Comparison of ENCODE assay signal across 13 cellular contexts in the genomic region with DNA sequence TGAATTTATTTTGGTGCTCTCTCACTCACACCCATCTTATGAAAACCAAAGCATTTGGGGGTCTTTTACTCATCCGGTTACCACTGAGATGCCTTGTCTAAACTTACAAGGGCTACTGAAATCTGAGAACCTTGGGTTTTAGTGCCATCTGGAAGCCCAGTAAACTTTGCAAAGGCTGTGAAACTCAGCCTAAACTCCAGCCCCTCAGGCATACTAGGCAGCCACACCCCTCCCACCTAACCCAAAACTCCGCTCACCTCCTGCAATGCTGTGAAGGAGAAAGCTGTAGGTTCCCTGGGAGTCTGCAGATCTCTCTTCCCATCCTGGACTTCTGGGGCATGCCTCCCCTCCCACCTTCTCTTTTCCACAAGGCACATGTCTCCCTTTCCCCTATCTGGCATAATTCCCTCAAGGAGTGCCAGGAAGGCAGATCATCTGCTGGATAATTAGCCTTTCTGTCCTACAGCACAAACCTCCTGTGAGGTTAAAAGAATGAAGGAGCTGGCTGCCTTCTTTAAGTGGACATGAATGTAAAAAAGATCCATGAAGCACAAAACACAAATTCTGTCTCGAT.
A peak's percentile ranks its signal among the peaks of the same experiment; 100 is the strongest.
DNase-seq lines count a peak whose midpoint lies in the region; ATAC-seq and TF ChIP-seq lines count a peak whose summit lies in the region.
"Had no signal": no experiment of that assay in that cellular context is flagged by ENCODE, and none has a peak within 500 bp of the region (broad histone marks: within the 10 kb centered on the region; RNA-seq: fewer than 3 reads in every experiment).

No MANE protein-coding gene starts in this region.

- H3K27ac ChIP-seq in tibial artery: peak overlapping the region; percentile 2 to 7
- H3K27ac ChIP-seq: stomach had no signal

- peaks cover 0 to 30% (median 13%) of the 10 kb centered on the region in 4 donors for H3K4me1 ChIP-seq in tibial artery
- H3K4me1 ChIP-seq: BE2C had no signal

- H3K9me3 Mint-ChIP-seq in WTC11 (no peaks in the 10 kb centered on the region), endothelial cell (ENCODE audit: unreplicated experiment) (no peaks in the 10 kb centered on the region)
- H3K9me3 Mint-ChIP-seq: activated CD4-positive, alpha-beta memory T cell treated with anti-CD3 and anti-CD28 coated beads for 36 hours had no signal

- ATAC-seq in WTC11: peak; percentile 89

- no peaks in the 10 kb centered on the region for H3K9me3 ChIP-seq in tibial artery
- H3K9me3 ChIP-seq: BE2C, stomach had no signal

- no peak for TF ChIP-seq CTCF in WTC11 (IDR thresholded peaks at IDR 0.05)
- TF ChIP-seq CTCF in tibial artery (IDR thresholded peaks at IDR 0.05): no peak
- no peak for TF ChIP-seq CTCF in endothelial cell (IDR thresholded peaks at IDR 0.05; ENCODE audit: unreplicated experiment)

- no peak overlapping the region; the same call in 1 of the 2 replicates for H3K4me3 Mint-ChIP-seq in WTC11
- no peak overlapping the region for H3K4me3 Mint-ChIP-seq in endothelial cell (ENCODE audit: unreplicated experiment)
- H3K4me3 Mint-ChIP-seq: activated CD4-positive, alpha-beta memory T cell treated with anti-CD3 and anti-CD28 coated beads for 36 hours had no signal

- no peaks in the 10 kb centered on the region for H3K36me3 ChIP-seq in H7 (replicated peaks; ENCODE audit: control insufficient read depth, insufficient read depth, low read length)
- H3K36me3 ChIP-seq in tibial artery: no peaks in the 10 kb centered on the region
- H3K36me3 ChIP-seq: BE2C, stomach had no signal

- intact Hi-C loops in tibial artery (cut with DNase I; ENCODE audit: low total_unique reads): no loop called here

- CTCF ChIA-PET in WTC11 (lab: Charles Lee): interaction anchor here (1.0 to 2.5 kb wide), 6 partner anchors 40 to 236 kb away, joined by 3 to 14 read pairs (median 5); no protein-coding TSS in a partner anchor

- H3K4me1 Mint-ChIP-seq in WTC11: peaks cover 33% of the 10 kb centered on the region
- no peaks in the 10 kb centered on the region for H3K4me1 Mint-ChIP-seq in endothelial cell (ENCODE audit: unreplicated experiment)

- POLR2A ChIA-PET in WTC11 (lab: Charles Lee): no interaction called here

- H3K27me3 Mint-ChIP-seq in WTC11 (ENCODE audit: low read depth) (no peaks in the 10 kb centered on the region), endothelial cell (ENCODE audit: unreplicated experiment) (no peaks in the 10 kb centered on the region)

- peak overlapping the region; percentile 90 for H3K27ac Mint-ChIP-seq in WTC11
- no peak overlapping the region for H3K27ac Mint-ChIP-seq in endothelial cell (ENCODE audit: unreplicated experiment)
- H3K27ac Mint-ChIP-seq: activated CD4-positive, alpha-beta memory T cell treated with anti-CD3 and anti-CD28 coated beads for 36 hours; progenitor cell of endocrine pancreas had no signal

- peak; percentile 12 for DNase-seq in H7
- DNase-seq in WTC11 (ENCODE audit: low spot score): peak; percentile 27
- peak; percentile 34 for DNase-seq in iPS-NIHi7 (ENCODE audit: extremely low spot score)
- no peak for DNase-seq in tibial artery
- no peak for DNase-seq in central memory CD4-positive, alpha-beta T cell
- DNase-seq in activated CD4-positive, alpha-beta T cell treated with anti-CD3 and anti-CD28 coated beads, Interleukin-2, amount 50 U/mL, for 48 hours: no peak
- no peak for DNase-seq in endothelial cell (ENCODE audit: low spot score)
- DNase-seq: activated CD4-positive, alpha-beta memory T cell treated with anti-CD3 and anti-CD28 coated beads for 36 hours; BE2C; kidney; NCI-H1930; stomach had no signal

- H3K4me3 ChIP-seq in H7 (ENCODE audit: insufficient read depth, low read depth, low read length): no peak overlapping the region
- no peak overlapping the region for H3K4me3 ChIP-seq in tibial artery
- H3K4me3 ChIP-seq: stomach had no signal

- H3K27me3 ChIP-seq in H7 (ENCODE audit: control insufficient read depth, insufficient read depth, low read length) (no peaks in the 10 kb centered on the region), tibial artery (no peaks in the 10 kb centered on the region)
- H3K27me3 ChIP-seq: BE2C, stomach had no signal

- H3K36me3 Mint-ChIP-seq in WTC11 (no peaks in the 10 kb centered on the region), endothelial cell (ENCODE audit: low read depth, unreplicated experiment) (no peaks in the 10 kb centered on the region)
- H3K36me3 Mint-ChIP-seq: activated CD4-positive, alpha-beta memory T cell treated with anti-CD3 and anti-CD28 coated beads for 36 hours had no signal

TF ChIP-seq in WTC11, 78 proteins besides CTCF, POLR2A, EP300 and RAD21:
- no peak for TF ChIP-seq ZNF121 (CRISPR knock-in tag; IDR thresholded peaks at IDR 0.05)

Comparison
In these comparisons a context has a peak if more than half of its experiments do, and no peak if none do; other contexts are left out.
1. DNase-seq: peak in H7 (single experiment), WTC11 (single experiment) and iPS-NIHi7 (single experiment); none in tibial artery (0 of 2), central memory CD4-positive, alpha-beta T cell (single experiment), activated CD4-positive, alpha-beta T cell treated with anti-CD3 and anti-CD28 coated beads, Interleukin-2, amount 50 U/mL, for 48 hours (0 of 2) and endothelial cell (single experiment).